ENCODE assay signal across 20 cellular contexts in the genomic region with DNA sequence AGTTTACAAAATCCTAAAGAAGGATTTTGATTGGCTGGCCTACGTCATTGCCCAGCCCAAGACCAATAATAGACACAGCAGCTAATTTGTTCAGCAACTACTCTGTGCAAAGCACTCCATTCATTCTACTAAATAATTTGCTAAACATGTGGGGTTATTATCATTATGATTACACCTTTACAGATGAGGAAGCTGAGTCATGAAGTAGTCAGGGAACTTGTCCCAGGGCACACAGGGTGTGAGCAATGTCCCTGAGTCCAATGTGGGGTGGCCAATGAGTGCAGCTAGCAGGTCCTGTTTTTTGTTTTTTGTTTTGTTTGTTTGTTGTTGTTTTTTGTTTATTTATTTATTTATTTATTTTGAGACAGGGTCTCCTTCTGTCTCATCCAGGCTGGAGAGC.
DNase-seq lines count a peak whose midpoint lies in the region; ATAC-seq, FAIRE-seq and TF ChIP-seq lines count a peak whose summit lies in the region.
"Had no signal": no experiment of that assay in that cellular context is flagged by ENCODE, and none has a peak within 500 bp of the region (broad histone marks: within the 10 kb centered on the region; RNA-seq: fewer than 3 reads in every experiment).

No MANE protein-coding gene starts in this region.

- in situ Hi-C loops in HepG2 (cut with HindIII; ENCODE audit: extremely low pct_ligation_motif_present, low pct_unique_long_range_greater_than_20kb) = no loop called here

- no peaks in the 10 kb centered on the region for H3K79me2 ChIP-seq in HepG2 (ENCODE audit: insufficient read depth, low read length)

- no peaks in the 10 kb centered on the region for H3K9me3 Mint-ChIP-seq in endodermal cell
- H3K9me3 Mint-ChIP-seq in activated CD4-positive, alpha-beta memory T cell treated with anti-CD3 and anti-CD28 coated beads, Interleukin-2, amount 10 ng/mL, durations not matched to agents 7 days and 5 days = no peaks in the 10 kb centered on the region

- H3K9me3 ChIP-seq in endodermal cell (ENCODE audit: control insufficient read depth, low read length) (no peaks in the 10 kb centered on the region), HepG2 (ENCODE audit: low read length) (no peaks in the 10 kb centered on the region)
- H3K9me3 ChIP-seq: SJSA1 had no signal

- ATAC-seq in HepG2 = no peak

- no peak for TF ChIP-seq CTCF in endodermal cell (conservative IDR thresholded peaks at IDR 0.05)
- TF ChIP-seq CTCF in HepG2 (CRISPR knock-in tag; IDR thresholded peaks at IDR 0.05) = no peak

- H3K4me1 ChIP-seq in endodermal cell (ENCODE audit: control insufficient read depth, insufficient read depth, low read length) (no peaks in the 10 kb centered on the region), HepG2 (ENCODE audit: insufficient read depth, low read length) (no peaks in the 10 kb centered on the region)

- TF ChIP-seq RAD21 in HepG2 (CRISPR knock-in tag; IDR thresholded peaks at IDR 0.05) = no peak

- H3K9ac ChIP-seq in endodermal cell (ENCODE audit: extremely low read depth, low read length, poor library complexity, severe bottlenecking) (no peak overlapping the region), HepG2 (ENCODE audit: insufficient read depth, low read depth, low read length) (no peak overlapping the region)
- H3K9ac ChIP-seq: GM23248 had no signal

- FAIRE-seq in HepG2 (lab: Jason Lieb, UNC) = no peak
- no peak for FAIRE-seq in RCC 7860 (lab: Jason Lieb, UNC)
- FAIRE-seq: GM12891 had no signal

- no TSS peak for BruUV-seq in HepG2 (replicated peaks; lab: Mats Ljungman, UMichigan)

- POLR2A ChIA-PET in HepG2 (lab: Yijun Ruan, JAX) = no interaction called here
- POLR2A ChIA-PET in activated CD4-positive, alpha-beta memory T cell treated with anti-CD3 and anti-CD28 coated beads, Interleukin-2, amount 10 ng/mL, durations not matched to agents 7 days and 5 days (lab: Charles Lee) = no interaction called here

- no peaks in the 10 kb centered on the region for H3K36me3 Mint-ChIP-seq in endodermal cell (ENCODE audit: low read depth)
- H3K36me3 Mint-ChIP-seq in activated CD4-positive, alpha-beta memory T cell treated with anti-CD3 and anti-CD28 coated beads, Interleukin-2, amount 10 ng/mL, durations not matched to agents 7 days and 5 days (ENCODE audit: low read depth) = no peaks in the 10 kb centered on the region

- TF ChIP-seq EP300 in HepG2 (IDR thresholded peaks at IDR 0.05; ENCODE audit: low read depth in 2 of 2, low read length in 2 of 2) (no peak), HepG2 (CRISPR knock-in tag; IDR thresholded peaks at IDR 0.05; ENCODE audit: borderline replicate concordance) (no peak)

- no peak overlapping the region for H3K27ac ChIP-seq in endodermal cell (ENCODE audit: low read depth, low read length)
- H3K27ac ChIP-seq in HepG2 (ENCODE audit: extremely low read length, insufficient read depth, low read length) = no peak overlapping the region
- H3K27ac ChIP-seq: C4-2B, GM23248, SJSA1 had no signal

- intact Hi-C loops in HepG2 (cut with micrococcal nuclease; ENCODE audit: unreplicated experiment) = no loop called here

- CTCF ChIA-PET in HepG2 (lab: Yijun Ruan, JAX; ENCODE audit: low intra/inter-chr PET ratio, low total read pairs) = no interaction called here
- CTCF ChIA-PET in activated CD4-positive, alpha-beta memory T cell treated with anti-CD3 and anti-CD28 coated beads, Interleukin-2, amount 10 ng/mL, durations not matched to agents 7 days and 5 days (lab: Charles Lee) = no interaction called here

- H3K4me3 ChIP-seq in endodermal cell (ENCODE audit: low read length) = no peak overlapping the region
- H3K4me3 ChIP-seq in HepG2 (replicated peaks in 1 of 3; ENCODE audit: insufficient read depth in 1 of 3, low read depth in 2 of 3, low read length in 3 of 3) = no peak overlapping the region
- H3K4me3 ChIP-seq: GM23248, SJSA1 had no signal

- H4K20me1 ChIP-seq in HepG2 (ENCODE audit: insufficient read depth, low read length) = peaks cover 4% of the 10 kb centered on the region; the same call in 1 of the 2 replicates

- H2AFZ ChIP-seq in HepG2 (ENCODE audit: low read length) = no peak overlapping the region
- H2AFZ ChIP-seq: GM23248 had no signal

- peaks cover 17% of the 10 kb centered on the region for H3K4me1 Mint-ChIP-seq in endodermal cell
- H3K4me1 Mint-ChIP-seq in activated CD4-positive, alpha-beta memory T cell treated with anti-CD3 and anti-CD28 coated beads, Interleukin-2, amount 10 ng/mL, durations not matched to agents 7 days and 5 days = no peaks in the 10 kb centered on the region

- H3K27me3 ChIP-seq in endodermal cell (ENCODE audit: control insufficient read depth, insufficient read depth, low read length, poor library complexity, severe bottlenecking) (no peaks in the 10 kb centered on the region), HepG2 (ENCODE audit: control insufficient read depth in 1 of 2, insufficient read depth in 2 of 2, low read length in 2 of 2) (peaks cover 2 to 7% of the 10 kb centered on the region in 2 experiments; a peak in 2 of 5 replicates)
- H3K27me3 ChIP-seq: SJSA1 had no signal

- peaks cover 24% of the 10 kb centered on the region for H3K27me3 Mint-ChIP-seq in endodermal cell (ENCODE audit: insufficient read depth)
- H3K27me3 Mint-ChIP-seq in activated CD4-positive, alpha-beta memory T cell treated with anti-CD3 and anti-CD28 coated beads, Interleukin-2, amount 10 ng/mL, durations not matched to agents 7 days and 5 days = peaks cover 6% of the 10 kb centered on the region

- no peak overlapping the region for H3K4me3 Mint-ChIP-seq in endodermal cell
- no peak overlapping the region for H3K4me3 Mint-ChIP-seq in activated CD4-positive, alpha-beta memory T cell treated with anti-CD3 and anti-CD28 coated beads, Interleukin-2, amount 10 ng/mL, durations not matched to agents 7 days and 5 days

- DNase-seq in Daoy (ENCODE audit: low read depth) (peak; percentile 23), M059J (ENCODE audit: low read depth) (peak; percentile 39), endodermal cell (peak; percentile 10), HepG2 (ENCODE audit: low spot score) (no peak), NCI-H1417 (lab: John Stamatoyannopoulos, UW) (no peak), RCC 7860 (ENCODE audit: low spot score) (no peak)
- no peak for DNase-seq in activated CD4-positive, alpha-beta memory T cell treated with anti-CD3 and anti-CD28 coated beads, Interleukin-2, amount 10 ng/mL, durations not matched to agents 7 days and 5 days
- DNase-seq: DND-41; GF-D8; Kasumi-1; NCI-H1105 treated with DMSO at 0.1 percent for 48 hours; NCI-H187 treated with DMSO at 0.1 percent for 48 hours; NCI-H345; NCI-H526; NK-92 treated with Interleukin-12 subunit alpha and Interleukin-12 subunit beta, amount 100 ng/mL, for 24 hours; OCI-M1 had no signal

- 90% methylated on average over 1 of the region's 1 CpG; no CpG with 5 or more reads in 1 of the 2 experiments for WGBS in endodermal cell (ENCODE audit: insufficient coverage in 1 of 2, insufficient read length in 1 of 2), 2 experiments
- WGBS in HepG2 (ENCODE audit: low lambda C conversion rate) = 0% methylated on average over 1 of the region's 1 CpG

- no peak overlapping the region for H3K27ac Mint-ChIP-seq in endodermal cell
- no peak overlapping the region for H3K27ac Mint-ChIP-seq in activated CD4-positive, alpha-beta memory T cell treated with anti-CD3 and anti-CD28 coated beads, Interleukin-2, amount 10 ng/mL, durations not matched to agents 7 days and 5 days

- no peak for TF ChIP-seq POLR2A in HepG2 (IDR thresholded peaks at IDR 0.05; ENCODE audit: insufficient read depth in 1 of 2, low read depth in 2 of 2, low read length in 2 of 2)

- H3K4me2 ChIP-seq in HepG2 (ENCODE audit: low read depth, low read length) = no peak overlapping the region

- H3K36me3 ChIP-seq in endodermal cell (ENCODE audit: control insufficient read depth, insufficient read depth, low read length) (no peaks in the 10 kb centered on the region), HepG2 (replicated peaks in 1 of 2; ENCODE audit: control insufficient read depth in 1 of 2, insufficient read depth in 2 of 2, low read length in 2 of 2) (no peaks in the 10 kb centered on the region)
- H3K36me3 ChIP-seq: SJSA1 had no signal

TF ChIP-seq in HepG2, 621 proteins besides CTCF, POLR2A, EP300 and RAD21:
- TF ChIP-seq CREB1 (IDR thresholded peaks at IDR 0.05) (0 out of 2 replicates have a peak, but pooled peaks have one; percentile 22), CREB1 (CRISPR knock-in tag; IDR thresholded peaks at IDR 0.05) (no peak)
- TF ChIP-seq, protein P1, sequence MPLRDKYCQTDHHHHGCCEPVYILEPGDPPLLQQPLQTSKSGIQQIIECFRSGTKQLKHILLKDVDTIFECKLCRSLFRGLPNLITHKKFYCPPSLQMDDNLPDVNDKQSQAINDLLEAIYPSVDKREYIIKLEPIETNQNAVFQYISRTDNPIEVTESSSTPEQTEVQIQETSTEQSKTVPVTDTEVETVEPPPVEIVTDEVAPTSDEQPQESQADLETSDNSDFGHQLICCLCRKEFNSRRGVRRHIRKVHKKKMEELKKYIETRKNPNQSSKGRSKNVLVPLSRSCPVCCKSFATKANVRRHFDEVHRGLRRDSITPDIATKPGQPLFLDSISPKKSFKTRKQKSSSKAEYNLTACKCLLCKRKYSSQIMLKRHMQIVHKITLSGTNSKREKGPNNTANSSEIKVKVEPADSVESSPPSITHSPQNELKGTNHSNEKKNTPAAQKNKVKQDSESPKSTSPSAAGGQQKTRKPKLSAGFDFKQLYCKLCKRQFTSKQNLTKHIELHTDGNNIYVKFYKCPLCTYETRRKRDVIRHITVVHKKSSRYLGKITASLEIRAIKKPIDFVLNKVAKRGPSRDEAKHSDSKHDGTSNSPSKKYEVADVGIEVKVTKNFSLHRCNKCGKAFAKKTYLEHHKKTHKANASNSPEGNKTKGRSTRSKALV (CRISPR knock-in tag; IDR thresholded peaks at IDR 0.05) = no peak

Comparison
In these comparisons a context has a peak if more than half of its experiments do, and no peak if none do; other contexts are left out.
1. DNase-seq: peak in Daoy (single experiment), M059J (single experiment) and endodermal cell (single experiment); none in HepG2 (single experiment), NCI-H1417 (0 of 3), activated CD4-positive, alpha-beta memory T cell treated with anti-CD3 and anti-CD28 coated beads, Interleukin-2, amount 10 ng/mL, durations not matched to agents 7 days and 5 days (single experiment) and RCC 7860 (single experiment).